Comparison of ENCODE assay signal across 15 cellular contexts in the genomic region with DNA sequence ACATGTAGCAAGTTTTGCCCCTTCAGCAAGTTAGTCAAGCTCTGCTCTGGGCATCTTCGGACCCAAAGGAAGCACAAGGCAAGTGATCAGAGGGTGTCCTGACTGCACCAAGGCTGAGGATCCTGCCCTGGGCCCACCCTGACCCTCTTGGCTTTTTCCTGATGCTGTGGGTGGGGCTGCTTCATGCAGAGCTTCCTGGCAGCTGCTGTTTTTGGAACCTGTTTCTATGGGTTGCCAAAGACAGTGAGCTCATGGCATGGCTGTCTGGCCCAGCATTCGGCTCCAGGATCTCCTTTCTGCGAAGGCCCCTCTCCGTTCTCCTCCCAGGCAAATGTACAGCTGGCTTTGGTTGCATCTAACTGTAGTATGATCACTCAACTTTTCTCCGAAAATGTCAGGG.
"Had no signal": no experiment of that assay in that cellular context is flagged by ENCODE, and none has a peak within 500 bp of the region (broad histone marks: within the 10 kb centered on the region; RNA-seq: fewer than 3 reads in every experiment).

No MANE protein-coding gene starts in this region.

- H3K27me3 ChIP-seq: dorsolateral prefrontal cortex, pancreas had no signal

- H3K4me3 ChIP-seq: dorsolateral prefrontal cortex, lung, pancreas had no signal

- H3K36me3 ChIP-seq: pancreas had no signal

- H3K4me1 ChIP-seq: pancreas had no signal

- ATAC-seq: activated CD8-positive, alpha-beta T cell treated with anti-CD3 and anti-CD28 coated beads for 36 hours; activated T-cell treated with anti-CD3 and anti-CD28 coated beads, Interleukin-2, amount 50 U/mL, for 4 hours; pancreas; stimulated activated memory B cell treated with anti-CD40 and anti-IgM and Interleukin-4, amounts not matched to agents 10 μg/mL and 1 μg/mL and 100 μg/mL, for 72 hours; WTC11 had no signal

- H3K27ac ChIP-seq: dorsolateral prefrontal cortex, pancreas had no signal

- DNase-seq: activated CD4-positive, alpha-beta T cell treated with anti-CD3 and anti-CD28 coated beads for 48 hours; activated CD8-positive, alpha-beta T cell treated with anti-CD3 and anti-CD28 coated beads for 36 hours; activated effector memory CD4-positive, alpha-beta T cell treated with Interleukin-2 at 50 U/mL for 16 hours; activated naive CD4-positive, alpha-beta T cell treated with anti-CD3 and anti-CD28 coated beads, Interleukin-2, amount 50 U/mL, for 16 hours; activated T-cell treated with anti-CD3 and anti-CD28 coated beads, Interleukin-2, amount 50 U/mL, for 4 hours; dorsolateral prefrontal cortex; endodermal cell; erythroblast; hypothalamus; midbrain; naive B cell; pancreas had no signal

- H3K9me3 ChIP-seq: pancreas had no signal
